Comparison of ENCODE assay signal across 1 cellular context in the genomic region with DNA sequence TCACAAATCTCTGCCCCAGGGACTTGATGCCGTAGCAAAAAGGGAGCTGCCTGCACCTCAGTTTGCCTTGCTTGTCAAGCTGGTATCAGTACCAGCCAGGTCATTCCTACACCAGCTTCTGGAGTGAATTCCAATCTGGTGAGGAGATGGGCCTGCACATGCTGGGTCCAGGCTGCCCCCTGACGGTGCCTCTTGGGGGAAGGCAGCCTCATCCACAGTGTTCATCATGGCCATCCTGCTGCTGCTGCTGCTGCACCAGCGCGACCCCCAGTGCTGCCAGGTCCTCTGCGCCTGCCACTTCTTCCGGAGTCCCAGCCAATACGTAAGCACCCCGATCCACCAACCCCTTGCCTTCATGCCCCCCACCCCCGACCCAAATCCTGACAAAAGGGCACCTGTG.
TF ChIP-seq lines count a peak whose summit lies in the region.

No MANE protein-coding gene starts in this region.

TF ChIP-seq in SK-N-SH treated with all-trans-retinoic acid at 6 μM for 48 hours, 23 proteins besides CTCF, POLR2A, EP300 and RAD21 (continued from another document):
- TF ChIP-seq PPARA (CRISPR knock-in tag; IDR thresholded peaks at IDR 0.05; ENCODE audit: borderline replicate concordance), result no peak
- TF ChIP-seq ISL1 (CRISPR knock-in tag; IDR thresholded peaks at IDR 0.05), result no peak
- no peak for TF ChIP-seq RARB (CRISPR knock-in tag; IDR thresholded peaks at IDR 0.05)
- TF ChIP-seq ZNF70 (CRISPR knock-in tag; IDR thresholded peaks at IDR 0.05), result no peak
